12 cellular contexts compared by ENCODE assay signal in genomic region chr2:152047826-152048476, GRCh38. TPM values are rescaled to one million over a fixed set of nuclear protein-coding genes. Genes with fewer than 3 reads are reported as not detected.
A peak's percentile ranks its signal among the peaks of the same experiment; 100 is the strongest.
DNase-seq lines count a peak whose midpoint lies in the region; ATAC-seq and TF ChIP-seq lines count a peak whose summit lies in the region.
"Had no signal": no experiment of that assay in that cellular context is flagged by ENCODE, and none has a peak within 500 bp of the region (broad histone marks: within the 10 kb centered on the region; RNA-seq: fewer than 3 reads in every experiment).

No MANE protein-coding gene starts in this region.

- H3K27ac Mint-ChIP-seq in Calu3 (ENCODE audit: unreplicated experiment), result no peak overlapping the region
- H3K27ac Mint-ChIP-seq in CD8-positive, alpha-beta T cell, result no peak overlapping the region
- no peak overlapping the region for H3K27ac Mint-ChIP-seq in activated CD8-positive, alpha-beta memory T cell treated with anti-CD3 and anti-CD28 coated beads, Interleukin-2, amount 10 ng/mL, durations not matched to agents 7 days and 5 days

- H3K36me3 ChIP-seq in GM23248 (ENCODE audit: low read depth), result no peaks in the 10 kb centered on the region
- H3K36me3 ChIP-seq in CD8-positive, alpha-beta T cell (ENCODE audit: insufficient read depth, low read length), result no peaks in the 10 kb centered on the region

- no peaks in the 10 kb centered on the region for H3K79me2 ChIP-seq in GM23248 (ENCODE audit: insufficient read depth)

- H3K9me2 ChIP-seq in GM23248 (ENCODE audit: insufficient read depth), result no peaks in the 10 kb centered on the region

- peaks cover 91% of the 10 kb centered on the region for H3K27me3 ChIP-seq in GM23248 (replicated peaks; ENCODE audit: insufficient read depth)
- no peaks in the 10 kb centered on the region for H3K27me3 ChIP-seq in CD8-positive, alpha-beta T cell (ENCODE audit: insufficient read depth, low read length)

- 64 to 67% methylated on average over 6 of the region's 6 CpGs for WGBS in GM23248 (ENCODE audit: low coverage in 1 of 2, low lambda C conversion rate in 2 of 2, missing lambda C conversion rate in 2 of 2), 2 experiments

- ATAC-seq in HG02885 (IDR thresholded peaks at IDR 0.05; ENCODE audit: poor library complexity, unreplicated experiment), result no peak
- ATAC-seq in CD8-positive, alpha-beta T cell, result no peak
- no peak for ATAC-seq in activated CD8-positive, alpha-beta memory T cell treated with anti-CD3 and anti-CD28 coated beads, Interleukin-2, amount 10 ng/mL, durations not matched to agents 7 days and 5 days

- intact Hi-C loops in Calu3 (cut with micrococcal nuclease; ENCODE audit: unreplicated experiment) (no loop called here), posterior vena cava (cut with DNase I) (loop anchor here in 1 of 2 donors (10.0 kb wide), 2 partner anchors 77 to 107 kb away; no protein-coding TSS in a partner anchor)
- intact Hi-C loops in CD8-positive, alpha-beta T cell (cut with DNase I, micrococcal nuclease), result no loop called here

- H3K4me1 Mint-ChIP-seq in Calu3 (ENCODE audit: low read depth, unreplicated experiment), result no peaks in the 10 kb centered on the region
- no peaks in the 10 kb centered on the region for H3K4me1 Mint-ChIP-seq in CD8-positive, alpha-beta T cell (ENCODE audit: low read depth)
- no peaks in the 10 kb centered on the region for H3K4me1 Mint-ChIP-seq in activated CD8-positive, alpha-beta memory T cell treated with anti-CD3 and anti-CD28 coated beads, Interleukin-2, amount 10 ng/mL, durations not matched to agents 7 days and 5 days

- no peak overlapping the region for H3K4me3 ChIP-seq in GM23248
- H3K4me3 ChIP-seq in CD8-positive, alpha-beta T cell (ENCODE audit: low read depth, low read length), result no peak overlapping the region

- TF ChIP-seq CTCF in Calu3 (IDR thresholded peaks at IDR 0.05; ENCODE audit: unreplicated experiment) (peak; percentile 42), RWPE1 (conservative IDR thresholded peaks at IDR 0.05; ENCODE audit: low read depth) (peak; percentile 16; the same call in 1 of the 2 replicates)
- no peak for TF ChIP-seq CTCF in CD8-positive, alpha-beta T cell (IDR thresholded peaks at IDR 0.05)

- H3K9ac ChIP-seq in GM23248, result no peak overlapping the region

- H3K36me3 Mint-ChIP-seq in Calu3 (ENCODE audit: insufficient read depth, unreplicated experiment), result no peaks in the 10 kb centered on the region
- H3K36me3 Mint-ChIP-seq in CD8-positive, alpha-beta T cell, result no peaks in the 10 kb centered on the region
- no peaks in the 10 kb centered on the region for H3K36me3 Mint-ChIP-seq in activated CD8-positive, alpha-beta memory T cell treated with anti-CD3 and anti-CD28 coated beads, Interleukin-2, amount 10 ng/mL, durations not matched to agents 7 days and 5 days

- BruUV-seq in Calu3 (replicated peaks; lab: Mats Ljungman, UMichigan), result no TSS peak

- H3K4me3 Mint-ChIP-seq in Calu3 (ENCODE audit: low read depth, unreplicated experiment), result no peak overlapping the region
- H3K4me3 Mint-ChIP-seq in CD8-positive, alpha-beta T cell, result no peak overlapping the region
- no peak overlapping the region for H3K4me3 Mint-ChIP-seq in activated CD8-positive, alpha-beta memory T cell treated with anti-CD3 and anti-CD28 coated beads, Interleukin-2, amount 10 ng/mL, durations not matched to agents 7 days and 5 days

- peaks cover 53% of the 10 kb centered on the region for H3K27me3 Mint-ChIP-seq in Calu3 (ENCODE audit: unreplicated experiment)
- H3K27me3 Mint-ChIP-seq in CD8-positive, alpha-beta T cell (ENCODE audit: low read depth), result no peaks in the 10 kb centered on the region
- H3K27me3 Mint-ChIP-seq in activated CD8-positive, alpha-beta memory T cell treated with anti-CD3 and anti-CD28 coated beads, Interleukin-2, amount 10 ng/mL, durations not matched to agents 7 days and 5 days, result peaks cover 17% of the 10 kb centered on the region

- CTCF ChIA-PET in Calu3 (lab: Charles Lee), result interaction anchor here (1.0 kb wide), 1 partner anchor 21 kb away, joined by 3 read pairs; no protein-coding TSS in a partner anchor
- CTCF ChIA-PET in RWPE1 (lab: Yijun Ruan, JAX), result interaction anchor here (0.6 to 1.4 kb wide), 3 partner anchors 10 to 88 kb away, joined by 3 to 4 read pairs (median 3); no protein-coding TSS in a partner anchor
- CTCF ChIA-PET in CD8-positive, alpha-beta T cell (lab: Charles Lee), result interaction anchor here (2.5 kb wide), 1 partner anchor 8 kb away, joined by 8 read pairs; no protein-coding TSS in a partner anchor
- CTCF ChIA-PET in activated CD8-positive, alpha-beta memory T cell treated with anti-CD3 and anti-CD28 coated beads, Interleukin-2, amount 10 ng/mL, durations not matched to agents 7 days and 5 days (lab: Charles Lee), result interaction anchor here (0.9 to 1.8 kb wide), 3 partner anchors 9 to 496 kb away, joined by 3 to 4 read pairs (median 3); no protein-coding TSS in a partner anchor

- H2AFZ ChIP-seq in GM23248, result no peak overlapping the region

- H4K20me1 ChIP-seq in GM23248 (ENCODE audit: insufficient read depth), result no peaks in the 10 kb centered on the region

- DNase-seq in Calu3 (no peak), GM23248 (peak; percentile 38), RWPE1 (ENCODE audit: low spot score) (no peak), inferior parietal cortex (ENCODE audit: extremely low spot score) (peak; percentile 1), posterior vena cava (ENCODE audit: low spot score) (no peak)
- DNase-seq in CD8-positive, alpha-beta T cell, result no peak
- DNase-seq in activated CD8-positive, alpha-beta memory T cell treated with anti-CD3 and anti-CD28 coated beads, Interleukin-2, amount 10 ng/mL, durations not matched to agents 7 days and 5 days, result no peak
- DNase-seq: activated CD8-positive, alpha-beta memory T cell treated with anti-CD3 and anti-CD28 coated beads, Interleukin-2, amount 50 U/mL, for 4 hours; mesenchymal stem cell; NCI-H446 treated with DMSO at 0.1 percent for 48 hours; stimulated activated CD4-positive, alpha-beta T cell treated with anti-CD3 and anti-CD28 coated beads, Interleukin-2, amount 100 ng/mL, for 24 hours had no signal

- in situ Hi-C loops in GM23248 (cut with MboI), result loop anchor here (10.0 to 25.0 kb wide), 2 partner anchors 117 to 589 kb away; no protein-coding TSS in a partner anchor

- H3K9me3 ChIP-seq in GM23248 (ENCODE audit: low read depth), result no peaks in the 10 kb centered on the region
- H3K9me3 ChIP-seq in CD8-positive, alpha-beta T cell (ENCODE audit: low read length), result no peaks in the 10 kb centered on the region

- H3F3A ChIP-seq in GM23248 (ENCODE audit: insufficient read depth), result no peaks in the 10 kb centered on the region

- no peaks in the 10 kb centered on the region for H3K9me3 Mint-ChIP-seq in Calu3 (ENCODE audit: low read depth, unreplicated experiment)
- no peaks in the 10 kb centered on the region for H3K9me3 Mint-ChIP-seq in CD8-positive, alpha-beta T cell
- H3K9me3 Mint-ChIP-seq in activated CD8-positive, alpha-beta memory T cell treated with anti-CD3 and anti-CD28 coated beads, Interleukin-2, amount 10 ng/mL, durations not matched to agents 7 days and 5 days (ENCODE audit: low read depth), result no peaks in the 10 kb centered on the region

- no peak overlapping the region for H3K4me2 ChIP-seq in GM23248 (ENCODE audit: unreplicated experiment)

- POLR2A ChIA-PET in RWPE1 (lab: Yijun Ruan, JAX; ENCODE audit: low non-redundant PET), result no interaction called here
- POLR2A ChIA-PET in CD8-positive, alpha-beta T cell (lab: Charles Lee), result no interaction called here

- H3K4me1 ChIP-seq in GM23248 (ENCODE audit: insufficient read depth), result no peaks in the 10 kb centered on the region
- no peaks in the 10 kb centered on the region for H3K4me1 ChIP-seq in CD8-positive, alpha-beta T cell (ENCODE audit: insufficient read depth, low read length)

- no peak overlapping the region for H3K27ac ChIP-seq in GM23248
- H3K27ac ChIP-seq in RWPE1, result no peak overlapping the region
- H3K27ac ChIP-seq in CD8-positive, alpha-beta T cell (ENCODE audit: low read depth, low read length), result no peak overlapping the region

RNA-seq across cellular contexts. Expression of gene CACNB4, which starts 50.9 kb away (rescaled TPM):
- 0.33 and 0.51 TPM in 2 replicates for total RNA-seq in Calu3 (2022)
- 0.11 TPM in 1 of 2 replicates, not detected in the other for total RNA-seq in GM23248 (2014; rRNA removed; shearing (Covaris generic))
- 0.05 TPM in 1 of 2 replicates, not detected in the other for polyA plus RNA-seq in GM23248 (2016; fragmentation: Nextera tagmentation; extraction: Ambion mirVana)
- under 1 TPM; 0.17 to 0.35 TPM for total RNA-seq in CD8-positive, alpha-beta T cell
- total RNA-seq in activated CD8-positive, alpha-beta memory T cell treated with anti-CD3 and anti-CD28 coated beads, Interleukin-2, amount 10 ng/mL, durations not matched to agents 7 days and 5 days, result under 1 TPM; 0.14 to 0.23 TPM
- 10 to 100 TPM in 1 of 2 donors, 1 to 10 TPM in 1; 8.6 to 10.5 TPM for total RNA-seq in posterior vena cava

Comparison
In these comparisons a context has a peak if more than half of its experiments do, and no peak if none do; other contexts are left out.
1. DNase-seq: peak in GM23248 (single experiment) and inferior parietal cortex (single experiment); none in Calu3 (single experiment), RWPE1 (single experiment), CD8-positive, alpha-beta T cell (0 of 7), activated CD8-positive, alpha-beta memory T cell treated with anti-CD3 and anti-CD28 coated beads, Interleukin-2, amount 10 ng/mL, durations not matched to agents 7 days and 5 days (single experiment) and posterior vena cava (single experiment).